ENCODE assay signal across 1 cellular context in genomic region chr1:32351077-32351858, GRCh38.
TF ChIP-seq lines count a peak whose summit lies in the region.

No MANE protein-coding gene starts in this region.

TF ChIP-seq in GM12878, 131 proteins besides CTCF, POLR2A, EP300 and RAD21 (continues in another document):
- TF ChIP-seq RELA (IDR thresholded peaks at IDR 0.05; ENCODE audit: borderline replicate concordance, partially characterized antibody) (peak; percentile 23), SP1 (IDR thresholded peaks at IDR 0.05; ENCODE audit: low read depth, low read length) (no peak), RELB (IDR thresholded peaks at IDR 0.05; ENCODE audit: low read depth) (no peak), TAF1 (IDR thresholded peaks at IDR 0.05; ENCODE audit: borderline replicate concordance, low read depth, low read length) (no peak), KAT2A (conservative IDR thresholded peaks at IDR 0.05; ENCODE audit: control insufficient read depth, low read depth, low read length) (no peak), PKNOX1 (IDR thresholded peaks at IDR 0.05) (no peak), MTA3 (IDR thresholded peaks at IDR 0.05; ENCODE audit: borderline replicate concordance, low read length) (no peak), E2F8 (IDR thresholded peaks at IDR 0.05; ENCODE audit: low read depth, partially characterized antibody) (no peak), MAX (IDR thresholded peaks at IDR 0.05; ENCODE audit: low read depth, low read length) (peak; percentile 87), ZBTB4 (CRISPR knock-in tag; IDR thresholded peaks at IDR 0.05) (no peak), YY1 (IDR thresholded peaks at IDR 0.05; ENCODE audit: low read depth, low read length) (no peak), TCF3 (IDR thresholded peaks at IDR 0.05; ENCODE audit: borderline replicate concordance, insufficient read depth, low read depth, low read length) (peak; percentile 79; the same call in 1 of the 2 replicates), BACH1 (IDR thresholded peaks at IDR 0.05; ENCODE audit: borderline replicate concordance) (peak; percentile 84; the same call in 1 of the 2 replicates), ZNF687 (IDR thresholded peaks at IDR 0.05) (peak; percentile 86), BCLAF1 (IDR thresholded peaks at IDR 0.05) (no peak), NR2C2 (IDR thresholded peaks at IDR 0.05; ENCODE audit: borderline replicate concordance, control insufficient read depth, insufficient read length, low read depth) (no peak), USF2 (IDR thresholded peaks at IDR 0.05; ENCODE audit: borderline replicate concordance, low read depth, low read length) (no peak), BHLHE40 (IDR thresholded peaks at IDR 0.05; ENCODE audit: borderline replicate concordance in 1 of 2, low read depth in 2 of 2, low read length in 1 of 2) (peak; percentile 99 to 100), POLR2AphosphoS5 (IDR thresholded peaks at IDR 0.05; ENCODE audit: low read length) (peak; percentile 8; the same call in 1 of the 2 replicates), HDAC6 (IDR thresholded peaks at IDR 0.05; ENCODE audit: unreplicated experiment) (no peak), TBL1XR1 (IDR thresholded peaks at IDR 0.05; ENCODE audit: low read depth, low read length) (no peak), LARP7 (IDR thresholded peaks at IDR 0.05) (peak; percentile 96), CHD2 (IDR thresholded peaks at IDR 0.05; ENCODE audit: borderline replicate concordance, low read depth, low read length) (0 out of 2 replicates have a peak, but pooled peaks have one; percentile 10), CBX5 (IDR thresholded peaks at IDR 0.05; ENCODE audit: low read depth) (no peak), FOXK2 (IDR thresholded peaks at IDR 0.05) (no peak), ATF2 (IDR thresholded peaks at IDR 0.05; ENCODE audit: low read length) (no peak), ZNF622 (IDR thresholded peaks at IDR 0.05) (no peak), TARDBP (IDR thresholded peaks at IDR 0.05; ENCODE audit: borderline replicate concordance) (no peak), REST (IDR thresholded peaks at IDR 0.05; ENCODE audit: low read depth, low read length) (no peak), SMAD1 (IDR thresholded peaks at IDR 0.05; ENCODE audit: low read depth, partially characterized antibody) (no peak), NR2F1 (conservative IDR thresholded peaks at IDR 0.05) (peak; percentile 70; the same call in 1 of the 2 replicates), GATAD2B (conservative IDR thresholded peaks at IDR 0.05; ENCODE audit: low read depth) (peak; percentile 94), SIN3A (IDR thresholded peaks at IDR 0.05; ENCODE audit: low read depth, low read length) (no peak), RUNX3 (IDR thresholded peaks at IDR 0.05; ENCODE audit: low read length) (0 out of 2 replicates have a peak, but pooled peaks have one; percentile 7), SMARCA5 (IDR thresholded peaks at IDR 0.05) (peak; percentile 58; the same call in 1 of the 2 replicates)
